29 cellular contexts compared by ENCODE assay signal in the genomic region with DNA sequence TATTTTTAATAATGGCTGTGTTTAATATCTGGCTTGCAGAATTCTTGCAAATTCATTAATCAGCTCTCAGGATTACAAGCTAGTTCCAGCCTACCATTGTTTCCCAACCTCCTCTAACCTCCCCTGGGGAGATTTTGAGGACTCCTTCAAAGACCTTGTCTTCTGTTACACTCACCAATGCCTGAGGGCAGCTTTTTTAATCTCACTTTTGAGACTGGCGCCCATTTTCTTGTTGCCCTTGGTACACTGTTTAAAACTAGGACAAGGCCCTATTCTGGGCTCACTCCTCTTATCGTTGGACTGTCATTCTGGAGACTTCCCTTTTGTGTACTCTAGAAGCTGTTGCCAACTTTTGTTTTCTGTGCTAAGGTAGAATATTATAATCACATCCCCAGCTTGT. TPM values are rescaled to one million over a fixed set of nuclear protein-coding genes. Genes with fewer than 3 reads are reported as not detected.
"Had no signal": no experiment of that assay in that cellular context is flagged by ENCODE, and none has a peak within 500 bp of the region (broad histone marks: within the 10 kb centered on the region; RNA-seq: fewer than 3 reads in every experiment).

No MANE protein-coding gene starts in this region.

- H3K27ac ChIP-seq: breast epithelium, esophagus muscularis mucosa, foreskin keratinocyte, ovary, sigmoid colon, thyroid gland, upper lobe of left lung, vagina had no signal

- H3K36me3 ChIP-seq: breast epithelium, esophagus muscularis mucosa, heart right ventricle, ovary, sigmoid colon, thyroid gland, upper lobe of left lung, vagina had no signal

- H3K4me3 ChIP-seq: breast epithelium, esophagus muscularis mucosa, heart right ventricle, ovary, sigmoid colon, thyroid gland, upper lobe of left lung, vagina had no signal

- H3K27me3 ChIP-seq: breast epithelium, esophagus muscularis mucosa, heart right ventricle, ovary, sigmoid colon, thyroid gland, upper lobe of left lung, vagina had no signal

- ATAC-seq: activated CD8-positive, alpha-beta T cell treated with anti-CD3 and anti-CD28 coated beads for 36 hours; activated naive CD8-positive, alpha-beta T cell treated with anti-CD3 and anti-CD28 coated beads, Interleukin-2, amount 50 U/mL, for 24 hours; activated T-cell treated with anti-CD3 and anti-CD28 coated beads, Interleukin-2, amount 50 U/mL, for 4 hours; activated T-helper 17 cell treated with anti-CD3 and anti-CD28 coated beads, Interleukin-2, amount 50 U/mL, for 72 hours; foreskin keratinocyte; stimulated activated memory B cell treated with anti-CD40 and anti-IgM and Interleukin-4, amounts not matched to agents 10 μg/mL and 1 μg/mL and 100 μg/mL, for 72 hours; stimulated activated naive CD8-positive, alpha-beta T cell treated with anti-CD3 and anti-CD28 coated beads, Interleukin-15, amount 100 ng/mL, for 72 hours; T-helper 17 cell had no signal

- DNase-seq: activated B cell treated with CpG ODN at 0.5 μM for 24 hours; activated CD4-positive, alpha-beta T cell treated with anti-CD3 and anti-CD28 coated beads, Interleukin-2, amount 50 U/mL, for 1 hour; activated CD8-positive, alpha-beta T cell treated with anti-CD3 and anti-CD28 coated beads for 36 hours; activated gamma-delta T cell treated with Interleukin-2 at 50 U/mL for 16 hours; activated naive CD8-positive, alpha-beta T cell treated with anti-CD3 and anti-CD28 coated beads, Interleukin-2, amount 50 U/mL, for 24 hours; activated T-cell treated with anti-CD3 and anti-CD28 coated beads, Interleukin-2, amount 50 U/mL, for 4 hours; endodermal cell; foreskin keratinocyte; heart right ventricle; mammary epithelial cell; naive B cell; nephron progenitor cell; ovary; sigmoid colon; small intestine; stimulated activated CD4-positive, alpha-beta T cell treated with anti-CD3 and anti-CD28 coated beads, Interleukin-4, amount 100 ng/mL, for 4 hours; stimulated activated CD8-positive, alpha-beta memory T cell treated with anti-CD3 and anti-CD28 coated beads, Interleukin-4, amount 100 ng/mL, for 48 hours; stimulated activated naive CD8-positive, alpha-beta T cell treated with anti-CD3 and anti-CD28 coated beads, Interleukin-15, amount 100 ng/mL, for 72 hours; substantia nigra; T-helper 17 cell; thyroid gland; upper lobe of left lung had no signal

- H3K4me1 ChIP-seq: breast epithelium, foreskin keratinocyte, sigmoid colon, thyroid gland, upper lobe of left lung, vagina had no signal

- H3K9me3 ChIP-seq: breast epithelium, esophagus muscularis mucosa, heart right ventricle, ovary, sigmoid colon, thyroid gland, upper lobe of left lung, vagina had no signal

RNA-seq across cellular contexts. Expression of a gene that starts 13.6 kb away (rescaled TPM):
- total RNA-seq: activated B cell treated with CpG ODN at 0.5 μM for 24 hours; activated CD8-positive, alpha-beta T cell treated with anti-CD3 and anti-CD28 coated beads for 36 hours; activated T-cell treated with anti-CD3 and anti-CD28 coated beads, Interleukin-2, amount 50 U/mL, for 4 hours; activated T-helper 17 cell treated with anti-CD3 and anti-CD28 coated beads, Interleukin-2, amount 50 U/mL, for 72 hours; endodermal cell; foreskin keratinocyte; heart right ventricle; mammary epithelial cell; renal cortical epithelial cell; T-helper 17 cell; vagina had no signal
- polyA plus RNA-seq: heart right ventricle, liver, mammary epithelial cell had no signal
